In the genomic region with DNA sequence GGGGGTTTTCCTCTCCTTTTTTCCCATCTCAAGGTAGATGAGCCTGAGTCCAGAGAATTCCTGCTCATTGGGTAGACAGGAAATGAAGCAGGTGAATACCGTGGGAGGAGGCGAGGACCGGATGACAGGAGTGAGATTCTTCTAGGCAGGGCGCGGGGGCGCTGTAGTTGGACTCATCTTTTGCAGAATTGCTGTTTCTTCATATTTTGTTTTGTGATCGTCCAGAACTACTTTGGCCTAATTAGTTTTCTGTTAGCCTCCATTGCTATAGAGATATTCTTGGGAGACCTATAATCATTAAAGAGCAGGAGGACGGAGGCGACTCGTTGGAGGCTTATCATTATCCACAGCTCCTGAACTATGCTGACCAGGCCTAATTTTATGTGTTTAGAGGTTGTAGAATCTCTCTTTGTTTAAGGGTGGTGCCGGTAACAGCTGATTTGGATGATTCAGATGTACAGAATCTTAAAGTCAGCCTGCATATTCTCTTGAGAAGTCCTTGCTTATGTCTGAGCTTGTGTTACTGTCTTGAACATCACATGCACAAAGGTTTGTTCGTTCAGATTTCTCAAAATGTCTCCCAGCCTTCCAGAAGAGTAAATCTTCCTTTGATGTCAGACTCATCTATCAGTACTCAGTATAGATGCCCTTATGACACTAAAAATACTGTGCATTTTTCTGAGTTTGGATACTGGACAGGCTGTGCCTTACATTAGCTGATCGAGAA, we compare ENCODE assay signal across 8 cellular contexts. TPM values are rescaled to one million over a fixed set of nuclear protein-coding genes. Genes with fewer than 3 reads are reported as not detected.
DNase-seq lines count a peak whose midpoint lies in the region; ATAC-seq and TF ChIP-seq lines count a peak whose summit lies in the region.

No MANE protein-coding gene starts in this region.

- H3K27me3 Mint-ChIP-seq in activated CD8-positive, alpha-beta T cell treated with anti-CD3 and anti-CD28 coated beads for 36 hours: peaks cover 3% of the 10 kb centered on the region

- peaks cover 42% of the 10 kb centered on the region for H3K4me1 Mint-ChIP-seq in activated CD8-positive, alpha-beta T cell treated with anti-CD3 and anti-CD28 coated beads for 36 hours (ENCODE audit: low read depth)

- no peaks in the 10 kb centered on the region for H3K9me3 Mint-ChIP-seq in activated CD8-positive, alpha-beta T cell treated with anti-CD3 and anti-CD28 coated beads for 36 hours

- peak overlapping the region; percentile 79 for H3K27ac Mint-ChIP-seq in activated CD8-positive, alpha-beta T cell treated with anti-CD3 and anti-CD28 coated beads for 36 hours

- H2AFZ ChIP-seq in fibroblast of lung (ENCODE audit: low read length): no peak overlapping the region

- peaks cover 10% of the 10 kb centered on the region for H3K79me2 ChIP-seq in fibroblast of lung (ENCODE audit: control insufficient read depth, insufficient read depth, low read length)

- H3K4me1 ChIP-seq in fibroblast of lung (ENCODE audit: control insufficient read depth, extremely low read depth, insufficient read depth, low read length) (peaks cover 2% of the 10 kb centered on the region), mucosa of stomach (ENCODE audit: control insufficient read depth, insufficient read depth, low read length) (peaks cover 20% of the 10 kb centered on the region), thymus (ENCODE audit: control insufficient read depth, insufficient read depth, low read length) (peaks cover 34% of the 10 kb centered on the region)

- intact Hi-C loops in activated CD8-positive, alpha-beta T cell treated with anti-CD3 and anti-CD28 coated beads for 36 hours (cut with micrococcal nuclease): no loop called here

- POLR2A ChIA-PET in activated CD8-positive, alpha-beta T cell treated with anti-CD3 and anti-CD28 coated beads for 36 hours (lab: Charles Lee): interaction anchor here (0.8 kb wide), 1 partner anchor 83 kb away, joined by 3 read pairs; no protein-coding TSS in a partner anchor

- peak; percentile 3 for ATAC-seq in activated CD8-positive, alpha-beta T cell treated with anti-CD3 and anti-CD28 coated beads for 36 hours
- no peak for ATAC-seq in GM21528 (IDR thresholded peaks at IDR 0.05; ENCODE audit: low FRiP score, unreplicated experiment)

- DNase-seq in NCI-H2107 treated with DMSO at 0.1 percent for 48 hours (lab: John Stamatoyannopoulos, UW; ENCODE audit: unreplicated experiment) (peak; percentile 28), NCI-H2107 (lab: John Stamatoyannopoulos, UW) (no peak), NCI-H1694 treated with DMSO at 0.1 percent for 48 hours (lab: John Stamatoyannopoulos, UW) (peak; percentile 40), fibroblast of lung (ENCODE audit: low read depth in 2 of 2) (peak; percentile 65 to 70)
- DNase-seq in activated CD8-positive, alpha-beta T cell treated with anti-CD3 and anti-CD28 coated beads for 36 hours: peak; percentile 64

- H3K9ac ChIP-seq in fibroblast of lung (ENCODE audit: insufficient read depth, low read length): peak overlapping the region; percentile 77
- peak overlapping the region; percentile 92 for H3K9ac ChIP-seq in mucosa of stomach (ENCODE audit: low read length)

- no peaks in the 10 kb centered on the region for H3K36me3 Mint-ChIP-seq in activated CD8-positive, alpha-beta T cell treated with anti-CD3 and anti-CD28 coated beads for 36 hours (ENCODE audit: low read depth)

- no peaks in the 10 kb centered on the region for H3K9me3 ChIP-seq in fibroblast of lung (ENCODE audit: control insufficient read depth, insufficient read depth, low read depth, low read length)
- H3K9me3 ChIP-seq in mucosa of stomach (ENCODE audit: control insufficient read depth, low read length): no peaks in the 10 kb centered on the region
- H3K9me3 ChIP-seq in thymus (ENCODE audit: control insufficient read depth): no peaks in the 10 kb centered on the region

- H3K4me2 ChIP-seq in fibroblast of lung (ENCODE audit: extremely low read depth, insufficient read depth, low read length): peak overlapping the region; percentile 49

- TF ChIP-seq CTCF in activated CD8-positive, alpha-beta T cell treated with anti-CD3 and anti-CD28 coated beads for 36 hours (IDR thresholded peaks at IDR 0.05): no peak
- peak; percentile 23 to 41 for TF ChIP-seq CTCF in fibroblast of lung (conservative IDR thresholded peaks at IDR 0.05 in 1 of 2, IDR thresholded peaks at IDR 0.05 in 1 of 2; ENCODE audit: low read depth in 1 of 2, low read length in 2 of 2)

- CTCF ChIA-PET in activated CD8-positive, alpha-beta T cell treated with anti-CD3 and anti-CD28 coated beads for 36 hours (lab: Charles Lee): interaction anchor here (0.9 to 2.7 kb wide), 9 partner anchors 11 to 237 kb away, joined by 3 to 8 read pairs (median 4); no protein-coding TSS in a partner anchor

- H3K27ac ChIP-seq in fibroblast of lung (ENCODE audit: insufficient read depth, low read length): peak overlapping the region; percentile 88
- H3K27ac ChIP-seq in thymus (ENCODE audit: low read depth): peak overlapping the region; percentile 94

- no peaks in the 10 kb centered on the region for H3K36me3 ChIP-seq in fibroblast of lung (ENCODE audit: control insufficient read depth, insufficient read depth, low read length)
- H3K36me3 ChIP-seq in mucosa of stomach (ENCODE audit: control insufficient read depth, insufficient read depth, low read length): no peaks in the 10 kb centered on the region
- H3K36me3 ChIP-seq in thymus (ENCODE audit: control insufficient read depth, insufficient read depth): no peaks in the 10 kb centered on the region

- H3K4me3 ChIP-seq in fibroblast of lung (replicated peaks in 1 of 4; ENCODE audit: control extremely low read depth in 1 of 4, insufficient read depth in 1 of 4, low read depth in 3 of 4, low read length in 4 of 4): peak overlapping the region; percentile 80 to 99 (median 80)
- H3K4me3 ChIP-seq in mucosa of stomach (ENCODE audit: low read length): peak overlapping the region; percentile 57
- H3K4me3 ChIP-seq in thymus (ENCODE audit: low read length): peak overlapping the region; percentile 75

- no peaks in the 10 kb centered on the region for H3K27me3 ChIP-seq in fibroblast of lung (ENCODE audit: control insufficient read depth, insufficient read depth, low read length)
- H3K27me3 ChIP-seq in mucosa of stomach (ENCODE audit: control insufficient read depth, insufficient read depth, low read length): no peaks in the 10 kb centered on the region
- H3K27me3 ChIP-seq in thymus (ENCODE audit: control insufficient read depth, insufficient read depth): no peaks in the 10 kb centered on the region

- H3K4me3 Mint-ChIP-seq in activated CD8-positive, alpha-beta T cell treated with anti-CD3 and anti-CD28 coated beads for 36 hours: peak overlapping the region; percentile 77

- WGBS in thymus: 16% methylated on average over 13 of the region's 13 CpGs

- H4K20me1 ChIP-seq in fibroblast of lung (ENCODE audit: control insufficient read depth, extremely low read depth, insufficient read depth, low read length): no peaks in the 10 kb centered on the region

RNA-seq across cellular contexts. Expression of gene ATP6V0A1, which starts 0.7 kb away (rescaled TPM):
- 1 to 10 TPM; 5.8 to 7.1 TPM for total RNA-seq in activated CD8-positive, alpha-beta T cell treated with anti-CD3 and anti-CD28 coated beads for 36 hours
- 35.7 and 65.7 TPM in 2 replicates for total RNA-seq in fibroblast of lung
- polyA plus RNA-seq in fibroblast of lung (26.7 and 42.7 TPM in 2 replicates), thymus (47.7 TPM)
- polyA plus RNA-seq in fibroblast of lung (2012): 23.8 and 28.2 TPM in 2 replicates
- 273 and 274 TPM in 2 replicates for polyA minus RNA-seq in fibroblast of lung (ENCODE audit: low replicate concordance)

RNA-seq across cellular contexts. Expression of gene CAVIN1, which starts 36.4 kb away (rescaled TPM):
- total RNA-seq in activated CD8-positive, alpha-beta T cell treated with anti-CD3 and anti-CD28 coated beads for 36 hours: 1 to 10 TPM; 1.8 to 2.0 TPM
- total RNA-seq in fibroblast of lung: 331 and 372 TPM in 2 replicates
- polyA plus RNA-seq in fibroblast of lung (432 and 490 TPM in 2 replicates), thymus (47.0 TPM)
- polyA plus RNA-seq in fibroblast of lung (2012): 709 and 835 TPM in 2 replicates
- polyA minus RNA-seq in fibroblast of lung (ENCODE audit: low replicate concordance): 388 and 507 TPM in 2 replicates

Comparison
In these comparisons a context has a peak if more than half of its experiments do, and no peak if none do; other contexts are left out.
1. RNA of gene CAVIN1, which starts 36.4 kb away (total RNA-seq): 331 to 372 TPM in fibroblast of lung; 1.8 to 2.0 TPM in activated CD8-positive, alpha-beta T cell treated with anti-CD3 and anti-CD28 coated beads for 36 hours; every median in the first group is over 100 times any median in the second.
2. Peak in every context shown above with its lines, with median percentiles within 50 percentile points of each other: H3K4me3 ChIP-seq.